Comparison of ENCODE assay signal across 1 cellular context in genomic region chr19:56119585-56119978, GRCh38.
TF ChIP-seq lines count a peak whose summit lies in the region.

No MANE protein-coding gene starts in this region.

TF ChIP-seq in HepG2, 621 proteins besides CTCF, POLR2A, EP300 and RAD21:
- TF ChIP-seq ZFY (CRISPR knock-in tag; IDR thresholded peaks at IDR 0.05): peak; percentile 31; the same call in 1 of the 2 replicates
- TF ChIP-seq NPAS2 (CRISPR knock-in tag; IDR thresholded peaks at IDR 0.05; ENCODE audit: borderline replicate concordance): no peak
- peak; percentile 13; the same call in 1 of the 2 replicates for TF ChIP-seq ZNF414 (CRISPR knock-in tag; IDR thresholded peaks at IDR 0.05)
- TF ChIP-seq, protein P1, sequence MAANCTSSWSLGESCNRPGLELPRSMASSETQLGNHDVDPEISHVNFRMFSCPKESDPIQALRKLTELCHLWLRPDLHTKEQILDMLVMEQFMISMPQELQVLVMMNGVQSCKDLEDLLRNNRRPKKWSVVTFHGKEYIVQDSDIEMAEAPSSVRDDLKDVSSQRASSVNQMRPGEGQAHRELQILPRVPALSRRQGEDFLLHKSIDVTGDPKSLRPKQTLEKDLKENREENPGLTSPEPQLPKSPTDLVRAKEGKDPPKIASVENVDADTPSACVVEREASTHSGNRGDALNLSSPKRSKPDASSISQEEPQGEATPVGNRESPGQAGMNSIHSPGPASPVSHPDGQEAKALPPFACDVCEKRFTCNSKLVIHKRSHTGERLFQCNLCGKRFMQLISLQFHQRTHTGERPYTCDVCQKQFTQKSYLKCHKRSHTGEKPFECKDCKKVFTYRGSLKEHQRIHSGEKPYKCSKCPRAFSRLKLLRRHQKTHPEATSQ (CRISPR knock-in tag; IDR thresholded peaks at IDR 0.05; ENCODE audit: borderline replicate concordance): no peak
- 0 out of 2 replicates have a peak, but pooled peaks have one; percentile 19 for TF ChIP-seq SRY (CRISPR knock-in tag; IDR thresholded peaks at IDR 0.05)
- TF ChIP-seq ZEB1 (IDR thresholded peaks at IDR 0.05; ENCODE audit: insufficient replicate concordance, low read depth): peak; percentile 24
- 0 out of 2 replicates have a peak, but pooled peaks have one; percentile 3 for TF ChIP-seq PAX8 (CRISPR knock-in tag; IDR thresholded peaks at IDR 0.05; ENCODE audit: borderline replicate concordance)
- TF ChIP-seq ZBTB40 (IDR thresholded peaks at IDR 0.05): no peak
- 0 out of 2 replicates have a peak, but pooled peaks have one; percentile 20 for TF ChIP-seq ZBTB40 (CRISPR knock-in tag; IDR thresholded peaks at IDR 0.05)
- TF ChIP-seq ZNF788 (CRISPR knock-in tag; IDR thresholded peaks at IDR 0.05; ENCODE audit: borderline replicate concordance): 0 out of 2 replicates have a peak, but pooled peaks have one; percentile 12
- TF ChIP-seq PITX1 (CRISPR knock-in tag; IDR thresholded peaks at IDR 0.05): 0 out of 2 replicates have a peak, but pooled peaks have one; percentile 2
- no peak for TF ChIP-seq LCORL (IDR thresholded peaks at IDR 0.05)
- 0 out of 2 replicates have a peak, but pooled peaks have one; percentile 2 for TF ChIP-seq LCORL (CRISPR knock-in tag; IDR thresholded peaks at IDR 0.05)
- TF ChIP-seq ELF4 (CRISPR knock-in tag; IDR thresholded peaks at IDR 0.05; ENCODE audit: borderline replicate concordance): no peak
- TF ChIP-seq MTF2 (CRISPR knock-in tag; IDR thresholded peaks at IDR 0.05; ENCODE audit: borderline replicate concordance): 0 out of 2 replicates have a peak, but pooled peaks have one; percentile 51
- TF ChIP-seq DRAP1 (CRISPR knock-in tag; IDR thresholded peaks at IDR 0.05): no peak
- TF ChIP-seq MTF1 (CRISPR knock-in tag; IDR thresholded peaks at IDR 0.05): no peak
- no peak for TF ChIP-seq PPARG (CRISPR knock-in tag; conservative IDR thresholded peaks at IDR 0.05)
- TF ChIP-seq SAP130 (CRISPR knock-in tag; IDR thresholded peaks at IDR 0.05; ENCODE audit: low read depth): peak; percentile 28
- TF ChIP-seq, protein P2, sequence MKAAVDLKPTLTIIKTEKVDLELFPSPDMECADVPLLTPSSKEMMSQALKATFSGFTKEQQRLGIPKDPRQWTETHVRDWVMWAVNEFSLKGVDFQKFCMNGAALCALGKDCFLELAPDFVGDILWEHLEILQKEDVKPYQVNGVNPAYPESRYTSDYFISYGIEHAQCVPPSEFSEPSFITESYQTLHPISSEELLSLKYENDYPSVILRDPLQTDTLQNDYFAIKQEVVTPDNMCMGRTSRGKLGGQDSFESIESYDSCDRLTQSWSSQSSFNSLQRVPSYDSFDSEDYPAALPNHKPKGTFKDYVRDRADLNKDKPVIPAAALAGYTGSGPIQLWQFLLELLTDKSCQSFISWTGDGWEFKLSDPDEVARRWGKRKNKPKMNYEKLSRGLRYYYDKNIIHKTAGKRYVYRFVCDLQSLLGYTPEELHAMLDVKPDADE (CRISPR knock-in tag; IDR thresholded peaks at IDR 0.05): 0 out of 2 replicates have a peak, but pooled peaks have one; percentile 18
- TF ChIP-seq, protein P3, sequence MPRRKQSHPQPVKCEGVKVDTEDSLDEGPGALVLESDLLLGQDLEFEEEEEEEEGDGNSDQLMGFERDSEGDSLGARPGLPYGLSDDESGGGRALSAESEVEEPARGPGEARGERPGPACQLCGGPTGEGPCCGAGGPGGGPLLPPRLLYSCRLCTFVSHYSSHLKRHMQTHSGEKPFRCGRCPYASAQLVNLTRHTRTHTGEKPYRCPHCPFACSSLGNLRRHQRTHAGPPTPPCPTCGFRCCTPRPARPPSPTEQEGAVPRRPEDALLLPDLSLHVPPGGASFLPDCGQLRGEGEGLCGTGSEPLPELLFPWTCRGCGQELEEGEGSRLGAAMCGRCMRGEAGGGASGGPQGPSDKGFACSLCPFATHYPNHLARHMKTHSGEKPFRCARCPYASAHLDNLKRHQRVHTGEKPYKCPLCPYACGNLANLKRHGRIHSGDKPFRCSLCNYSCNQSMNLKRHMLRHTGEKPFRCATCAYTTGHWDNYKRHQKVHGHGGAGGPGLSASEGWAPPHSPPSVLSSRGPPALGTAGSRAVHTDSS (CRISPR knock-in tag; conservative IDR thresholded peaks at IDR 0.05): 0 out of 2 replicates have a peak, but pooled peaks have one; percentile 15
- TF ChIP-seq ZNF232 (CRISPR knock-in tag; IDR thresholded peaks at IDR 0.05; ENCODE audit: borderline replicate concordance): 0 out of 2 replicates have a peak, but pooled peaks have one; percentile 16
- TF ChIP-seq FOSL2 (CRISPR knock-in tag; IDR thresholded peaks at IDR 0.05): peak; percentile 26; the same call in 1 of the 2 replicates
- TF ChIP-seq TARDBP (CRISPR knock-in tag; IDR thresholded peaks at IDR 0.05): 0 out of 2 replicates have a peak, but pooled peaks have one; percentile 6
- 0 out of 2 replicates have a peak, but pooled peaks have one; percentile 1 for TF ChIP-seq KDM5B (CRISPR knock-in tag; IDR thresholded peaks at IDR 0.05; ENCODE audit: borderline replicate concordance)
- TF ChIP-seq AGO2 (optimal IDR thresholded peaks at IDR 0.05; ENCODE audit: low read depth, low read length): peak; percentile 48
- TF ChIP-seq, protein P4, sequence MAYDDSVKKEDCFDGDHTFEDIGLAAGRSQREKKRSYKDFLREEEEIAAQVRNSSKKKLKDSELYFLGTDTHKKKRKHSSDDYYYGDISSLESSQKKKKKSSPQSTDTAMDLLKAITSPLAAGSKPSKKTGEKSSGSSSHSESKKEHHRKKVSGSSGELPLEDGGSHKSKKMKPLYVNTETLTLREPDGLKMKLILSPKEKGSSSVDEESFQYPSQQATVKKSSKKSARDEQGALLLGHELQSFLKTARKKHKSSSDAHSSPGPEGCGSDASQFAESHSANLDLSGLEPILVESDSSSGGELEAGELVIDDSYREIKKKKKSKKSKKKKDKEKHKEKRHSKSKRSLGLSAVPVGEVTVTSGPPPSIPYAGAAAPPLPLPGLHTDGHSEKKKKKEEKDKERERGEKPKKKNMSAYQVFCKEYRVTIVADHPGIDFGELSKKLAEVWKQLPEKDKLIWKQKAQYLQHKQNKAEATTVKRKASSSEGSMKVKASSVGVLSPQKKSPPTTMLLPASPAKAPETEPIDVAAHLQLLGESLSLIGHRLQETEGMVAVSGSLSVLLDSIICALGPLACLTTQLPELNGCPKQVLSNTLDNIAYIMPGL (CRISPR knock-in tag; IDR thresholded peaks at IDR 0.05; ENCODE audit: borderline replicate concordance in 1 of 2, low read depth in 1 of 2): no peak
- 0 out of 2 replicates have a peak, but pooled peaks have one; percentile 32 for TF ChIP-seq SALL2 (CRISPR knock-in tag; IDR thresholded peaks at IDR 0.05)
- 0 out of 2 replicates have a peak, but pooled peaks have one; percentile 5 for TF ChIP-seq KLF11 (CRISPR knock-in tag; IDR thresholded peaks at IDR 0.05)
